Comparison of ENCODE assay signal across 17 cellular contexts in genomic region chr3:73719413-73719831, GRCh38.
DNase-seq lines count a peak whose midpoint lies in the region; ATAC-seq and TF ChIP-seq lines count a peak whose summit lies in the region.
"Had no signal": no experiment of that assay in that cellular context is flagged by ENCODE, and none has a peak within 500 bp of the region (broad histone marks: within the 10 kb centered on the region; RNA-seq: fewer than 3 reads in every experiment).

No MANE protein-coding gene starts in this region.

- H3K4me1 ChIP-seq in hepatocyte (ENCODE audit: insufficient read depth), result peaks cover 11% of the 10 kb centered on the region
- peaks cover 21% of the 10 kb centered on the region for H3K4me1 ChIP-seq in rectal smooth muscle tissue (ENCODE audit: control insufficient read depth, insufficient read depth, low read length)
- H3K4me1 ChIP-seq: HAP-1, left ventricle myocardium inferior had no signal

- no peaks in the 10 kb centered on the region for H3K36me3 Mint-ChIP-seq in activated T-helper 17 cell treated with anti-CD3 and anti-CD28 coated beads, Interleukin-2, amount 50 U/mL, for 72 hours (ENCODE audit: low read depth)

- no peak overlapping the region for H3K4me3 ChIP-seq in hepatocyte
- peak overlapping the region; percentile 31 for H3K4me3 ChIP-seq in rectal smooth muscle tissue (ENCODE audit: low read length)
- H3K4me3 ChIP-seq: GM12878, HAP-1, left ventricle myocardium inferior, SK-N-MC had no signal

- no peaks in the 10 kb centered on the region for H3K36me3 ChIP-seq in hepatocyte (replicated peaks; ENCODE audit: insufficient read depth, low read depth)
- no peaks in the 10 kb centered on the region for H3K36me3 ChIP-seq in rectal smooth muscle tissue (ENCODE audit: control insufficient read depth, insufficient read depth, low read length)
- H3K36me3 ChIP-seq: HAP-1, left ventricle myocardium inferior had no signal

- H3K27ac ChIP-seq in hepatocyte, result peak overlapping the region; percentile 72
- H3K27ac ChIP-seq in rectal smooth muscle tissue (ENCODE audit: low read depth, low read length), result peak overlapping the region; percentile 54
- H3K27ac ChIP-seq: left ventricle myocardium inferior, SK-N-MC had no signal

- peaks cover 7% of the 10 kb centered on the region for H3K9me3 Mint-ChIP-seq in activated T-helper 17 cell treated with anti-CD3 and anti-CD28 coated beads, Interleukin-2, amount 50 U/mL, for 72 hours
- H3K9me3 Mint-ChIP-seq: activated CD8-positive, alpha-beta T cell treated with anti-CD3 and anti-CD28 coated beads for 36 hours; dendritic cell treated with granulocyte-macrophage colony-stimulating factor and Interleukin-4, amounts not matched to agents 40 ng/mL and 50 ng/mL, for 4 days had no signal

- no peak overlapping the region for H3K9ac ChIP-seq in rectal smooth muscle tissue (ENCODE audit: low read length)

- ATAC-seq in activated T-helper 17 cell treated with anti-CD3 and anti-CD28 coated beads, Interleukin-2, amount 50 U/mL, for 72 hours (replicated peaks), result no peak
- ATAC-seq: activated CD8-positive, alpha-beta T cell treated with anti-CD3 and anti-CD28 coated beads for 36 hours; GM12878 had no signal

- DNase-seq in AG08395 (ENCODE audit: low spot score), result peak; percentile 46
- DNase-seq in amniotic epithelial cell (ENCODE audit: low read depth), result peak; percentile 88
- peak; percentile 15 for DNase-seq in hepatocyte (ENCODE audit: low spot score)
- DNase-seq in MV-4-11 (lab: John Stamatoyannopoulos, UW), result no peak
- no peak for DNase-seq in SW 1271 (lab: John Stamatoyannopoulos, UW)
- no peak for DNase-seq in DMS79 treated with DMSO at 0.1 percent for 48 hours (lab: John Stamatoyannopoulos, UW)
- DNase-seq: activated CD8-positive, alpha-beta T cell treated with anti-CD3 and anti-CD28 coated beads for 36 hours; glutamatergic neuron; left ventricle myocardium inferior; NCI-H1694; NCI-H82 had no signal

- no peaks in the 10 kb centered on the region for H3K27me3 Mint-ChIP-seq in activated T-helper 17 cell treated with anti-CD3 and anti-CD28 coated beads, Interleukin-2, amount 50 U/mL, for 72 hours
- H3K27me3 Mint-ChIP-seq: activated CD8-positive, alpha-beta T cell treated with anti-CD3 and anti-CD28 coated beads for 36 hours; dendritic cell treated with granulocyte-macrophage colony-stimulating factor and Interleukin-4, amounts not matched to agents 40 ng/mL and 50 ng/mL, for 4 days had no signal

- H3K79me2 ChIP-seq in hepatocyte, result no peaks in the 10 kb centered on the region

- peak overlapping the region; percentile 56 for H3K4me2 ChIP-seq in hepatocyte

- no peaks in the 10 kb centered on the region for H4K20me1 ChIP-seq in hepatocyte (ENCODE audit: insufficient read depth, poor library complexity, severe bottlenecking)

- H3K27ac Mint-ChIP-seq in activated T-helper 17 cell treated with anti-CD3 and anti-CD28 coated beads, Interleukin-2, amount 50 U/mL, for 72 hours, result no peak overlapping the region
- H3K27ac Mint-ChIP-seq: activated CD8-positive, alpha-beta T cell treated with anti-CD3 and anti-CD28 coated beads for 36 hours; dendritic cell treated with granulocyte-macrophage colony-stimulating factor and Interleukin-4, amounts not matched to agents 40 ng/mL and 50 ng/mL, for 4 days had no signal

- 68% methylated on average over 5 of the region's 5 CpGs for WGBS in hepatocyte (ENCODE audit: low lambda C conversion rate, missing lambda C conversion rate)

- TF ChIP-seq CTCF in hepatocyte (IDR thresholded peaks at IDR 0.05; ENCODE audit: poor library complexity), result no peak

- no peak overlapping the region for H2AFZ ChIP-seq in hepatocyte

- no peak overlapping the region for H3K4me3 Mint-ChIP-seq in activated T-helper 17 cell treated with anti-CD3 and anti-CD28 coated beads, Interleukin-2, amount 50 U/mL, for 72 hours
- H3K4me3 Mint-ChIP-seq: activated CD8-positive, alpha-beta T cell treated with anti-CD3 and anti-CD28 coated beads for 36 hours; dendritic cell treated with granulocyte-macrophage colony-stimulating factor and Interleukin-4, amounts not matched to agents 40 ng/mL and 50 ng/mL, for 4 days had no signal

- H3K27me3 ChIP-seq in hepatocyte (no peaks in the 10 kb centered on the region), rectal smooth muscle tissue (ENCODE audit: control insufficient read depth, insufficient read depth, low read length) (no peaks in the 10 kb centered on the region)

- H3K9me3 ChIP-seq in hepatocyte (ENCODE audit: low read depth), result no peaks in the 10 kb centered on the region

- H3K9me2 ChIP-seq in hepatocyte (replicated peaks; ENCODE audit: insufficient read depth), result no peaks in the 10 kb centered on the region

- H3K4me1 Mint-ChIP-seq in activated T-helper 17 cell treated with anti-CD3 and anti-CD28 coated beads, Interleukin-2, amount 50 U/mL, for 72 hours, result no peaks in the 10 kb centered on the region

Comparison
In these comparisons a context has a peak if more than half of its experiments do, and no peak if none do; other contexts are left out.
1. DNase-seq: peak in AG08395 (single experiment), amniotic epithelial cell (single experiment) and hepatocyte (single experiment); none in MV-4-11 (single experiment), SW 1271 (0 of 2) and DMS79 treated with DMSO at 0.1 percent for 48 hours (single experiment).